Comparison of ENCODE assay signal across 1 cellular context in genomic region chr3:133535971-133536634, GRCh38.
TF ChIP-seq lines count a peak whose summit lies in the region.

No MANE protein-coding gene starts in this region.

TF ChIP-seq in HepG2, 621 proteins besides CTCF, POLR2A, EP300 and RAD21 (continued from another document):
- TF ChIP-seq ARID5B (CRISPR knock-in tag; IDR thresholded peaks at IDR 0.05) (peak; percentile 61; the same call in 1 of the 2 replicates), NCOA2 (CRISPR knock-in tag; IDR thresholded peaks at IDR 0.05) (peak; percentile 43; the same call in 1 of the 2 replicates), ZNF484 (CRISPR knock-in tag; IDR thresholded peaks at IDR 0.05; ENCODE audit: borderline replicate concordance, low read depth) (no peak), ZNF337 (CRISPR knock-in tag; IDR thresholded peaks at IDR 0.05; ENCODE audit: borderline replicate concordance, low read depth) (no peak), SOX13 (IDR thresholded peaks at IDR 0.05) (no peak), SOX13 (CRISPR knock-in tag; conservative IDR thresholded peaks at IDR 0.05 in 1 of 2, IDR thresholded peaks at IDR 0.05 in 1 of 2) (peak in 1 of 2 experiments; percentile 77; a peak in 2 of 4 replicates), HNF1B (CRISPR knock-in tag; IDR thresholded peaks at IDR 0.05) (no peak), ZNF652 (CRISPR knock-in tag; IDR thresholded peaks at IDR 0.05; ENCODE audit: borderline replicate concordance, low read depth) (peak; percentile 95), FOXP1 (IDR thresholded peaks at IDR 0.05) (no peak), FOXP1 (CRISPR knock-in tag; IDR thresholded peaks at IDR 0.05) (peak; percentile 32; the same call in 1 of the 2 replicates), FOSL2 (CRISPR knock-in tag; IDR thresholded peaks at IDR 0.05) (0 out of 2 replicates have a peak, but pooled peaks have one; percentile 7), CEBPG (CRISPR knock-in tag; IDR thresholded peaks at IDR 0.05) (peak; percentile 80), MED1 (CRISPR knock-in tag; IDR thresholded peaks at IDR 0.05) (peak; percentile 17; the same call in 1 of the 2 replicates), FOXA3 (CRISPR knock-in tag; IDR thresholded peaks at IDR 0.05) (peak; percentile 49)
